1 cellular context compared by ENCODE assay signal in the genomic region with DNA sequence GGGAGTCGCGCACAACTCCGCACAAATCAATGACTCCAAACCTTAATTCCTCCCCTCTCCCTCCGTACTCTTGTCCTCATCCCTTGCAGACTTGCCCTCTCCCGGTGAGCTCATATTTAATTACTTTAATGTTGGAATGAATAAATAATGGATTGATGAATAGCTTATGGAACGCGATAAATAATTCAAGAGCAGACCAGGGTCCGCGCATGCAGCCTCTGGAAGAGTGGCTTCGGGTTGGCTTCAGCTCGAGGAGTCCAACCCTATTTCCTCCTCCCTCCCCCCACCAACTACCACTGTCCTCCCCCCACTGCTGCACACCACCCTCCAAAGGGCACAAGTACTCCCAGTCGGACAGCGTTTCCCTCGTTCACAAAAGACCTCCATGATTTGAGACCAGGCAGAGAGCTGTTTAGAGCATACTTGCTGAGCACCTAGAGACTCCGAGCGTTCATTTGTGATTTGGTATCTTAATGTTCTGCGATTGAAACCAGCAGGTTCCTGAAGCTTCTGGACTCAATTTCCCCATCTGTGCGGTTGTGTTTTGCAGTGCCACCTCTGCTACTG.
TF ChIP-seq lines count a peak whose summit lies in the region.

No MANE protein-coding gene starts in this region.

TF ChIP-seq in HEK293, 187 proteins besides CTCF, POLR2A, EP300 and RAD21 (continued from another document and continues in another):
- TF ChIP-seq ZNF510 (tag by site-specific recombination; IDR thresholded peaks at IDR 0.05; ENCODE audit: insufficient replicate concordance) (no peak), ZNF223 (tag by site-specific recombination; IDR thresholded peaks at IDR 0.05) (no peak), ZNF302 (tag by site-specific recombination; IDR thresholded peaks at IDR 0.05; ENCODE audit: low read depth) (no peak), ZNF423 (tag by site-specific recombination; IDR thresholded peaks at IDR 0.05) (peak; percentile 53; the same call in 1 of the 2 replicates), ZNF132 (tag by site-specific recombination; IDR thresholded peaks at IDR 0.05; ENCODE audit: borderline replicate concordance) (no peak), ZNF354C (tag by site-specific recombination; IDR thresholded peaks at IDR 0.05; ENCODE audit: borderline replicate concordance, low read depth) (no peak), ZNF341 (tag by site-specific recombination; IDR thresholded peaks at IDR 0.05; ENCODE audit: low read depth) (0 out of 2 replicates have a peak, but pooled peaks have one; percentile 22), ZNF558 (tag by site-specific recombination; IDR thresholded peaks at IDR 0.05) (no peak), ZNF514 (tag by site-specific recombination; IDR thresholded peaks at IDR 0.05) (no peak), ZNF843 (tag by site-specific recombination; IDR thresholded peaks at IDR 0.05) (0 out of 2 replicates have a peak, but pooled peaks have one; percentile 3), ZNF501 (tag by site-specific recombination; IDR thresholded peaks at IDR 0.05) (peak; percentile 21; the same call in 1 of the 2 replicates), ZNF768 (tag by site-specific recombination; IDR thresholded peaks at IDR 0.05) (no peak), ZNF555 (tag by site-specific recombination; conservative IDR thresholded peaks at IDR 0.05) (no peak), ZNF138 (tag by site-specific recombination; IDR thresholded peaks at IDR 0.05; ENCODE audit: borderline replicate concordance) (no peak), KLF7 (tag by site-specific recombination; IDR thresholded peaks at IDR 0.05; ENCODE audit: borderline replicate concordance) (no peak), ZNF239 (tag by site-specific recombination; IDR thresholded peaks at IDR 0.05) (no peak), GLIS1 (tag by site-specific recombination; IDR thresholded peaks at IDR 0.05) (no peak), ZNF785 (tag by site-specific recombination; IDR thresholded peaks at IDR 0.05) (no peak), WT1 (tag by site-specific recombination; IDR thresholded peaks at IDR 0.05) (peak; percentile 53; the same call in 1 of the 2 replicates), ZNF776 (tag by site-specific recombination; IDR thresholded peaks at IDR 0.05; ENCODE audit: borderline replicate concordance) (no peak), ZNF391 (tag by site-specific recombination; IDR thresholded peaks at IDR 0.05; ENCODE audit: borderline replicate concordance, low read depth) (peak; percentile 30; the same call in 1 of the 2 replicates), BCL11A (tag by site-specific recombination; IDR thresholded peaks at IDR 0.05; ENCODE audit: low read depth) (0 out of 2 replicates have a peak, but pooled peaks have one; percentile 7), ZNF175 (tag by site-specific recombination; IDR thresholded peaks at IDR 0.05) (no peak), ZNF701 (tag by site-specific recombination; IDR thresholded peaks at IDR 0.05) (no peak), ZNF335 (tag by site-specific recombination; conservative IDR thresholded peaks at IDR 0.05) (peak; percentile 57), ZNF600 (tag by site-specific recombination; IDR thresholded peaks at IDR 0.05) (0 out of 2 replicates have a peak, but pooled peaks have one; percentile 2), ZNF10 (tag by site-specific recombination; IDR thresholded peaks at IDR 0.05) (no peak), SALL2 (tag by site-specific recombination; IDR thresholded peaks at IDR 0.05; ENCODE audit: borderline replicate concordance) (no peak)
- TF ChIP-seq, protein P1, sequence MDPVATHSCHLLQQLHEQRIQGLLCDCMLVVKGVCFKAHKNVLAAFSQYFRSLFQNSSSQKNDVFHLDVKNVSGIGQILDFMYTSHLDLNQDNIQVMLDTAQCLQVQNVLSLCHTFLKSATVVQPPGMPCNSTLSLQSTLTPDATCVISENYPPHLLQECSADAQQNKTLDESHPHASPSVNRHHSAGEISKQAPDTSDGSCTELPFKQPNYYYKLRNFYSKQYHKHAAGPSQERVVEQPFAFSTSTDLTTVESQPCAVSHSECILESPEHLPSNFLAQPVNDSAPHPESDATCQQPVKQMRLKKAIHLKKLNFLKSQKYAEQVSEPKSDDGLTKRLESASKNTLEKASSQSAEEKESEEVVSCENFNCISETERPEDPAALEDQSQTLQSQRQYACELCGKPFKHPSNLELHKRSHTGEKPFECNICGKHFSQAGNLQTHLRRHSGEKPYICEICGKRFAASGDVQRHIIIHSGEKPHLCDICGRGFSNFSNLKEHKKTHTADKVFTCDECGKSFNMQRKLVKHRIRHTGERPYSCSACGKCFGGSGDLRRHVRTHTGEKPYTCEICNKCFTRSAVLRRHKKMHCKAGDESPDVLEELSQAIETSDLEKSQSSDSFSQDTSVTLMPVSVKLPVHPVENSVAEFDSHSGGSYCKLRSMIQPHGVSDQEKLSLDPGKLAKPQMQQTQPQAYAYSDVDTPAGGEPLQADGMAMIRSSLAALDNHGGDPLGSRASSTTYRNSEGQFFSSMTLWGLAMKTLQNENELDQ (tag by site-specific recombination; IDR thresholded peaks at IDR 0.05; ENCODE audit: low read depth) = no peak
- TF ChIP-seq, protein P2, sequence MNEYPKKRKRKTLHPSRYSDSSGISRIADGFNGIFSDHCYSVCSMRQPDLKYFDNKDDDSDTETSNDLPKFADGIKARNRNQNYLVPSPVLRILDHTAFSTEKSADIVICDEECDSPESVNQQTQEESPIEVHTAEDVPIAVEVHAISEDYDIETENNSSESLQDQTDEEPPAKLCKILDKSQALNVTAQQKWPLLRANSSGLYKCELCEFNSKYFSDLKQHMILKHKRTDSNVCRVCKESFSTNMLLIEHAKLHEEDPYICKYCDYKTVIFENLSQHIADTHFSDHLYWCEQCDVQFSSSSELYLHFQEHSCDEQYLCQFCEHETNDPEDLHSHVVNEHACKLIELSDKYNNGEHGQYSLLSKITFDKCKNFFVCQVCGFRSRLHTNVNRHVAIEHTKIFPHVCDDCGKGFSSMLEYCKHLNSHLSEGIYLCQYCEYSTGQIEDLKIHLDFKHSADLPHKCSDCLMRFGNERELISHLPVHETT (tag by site-specific recombination; IDR thresholded peaks at IDR 0.05) = no peak
- TF ChIP-seq, protein P3, sequence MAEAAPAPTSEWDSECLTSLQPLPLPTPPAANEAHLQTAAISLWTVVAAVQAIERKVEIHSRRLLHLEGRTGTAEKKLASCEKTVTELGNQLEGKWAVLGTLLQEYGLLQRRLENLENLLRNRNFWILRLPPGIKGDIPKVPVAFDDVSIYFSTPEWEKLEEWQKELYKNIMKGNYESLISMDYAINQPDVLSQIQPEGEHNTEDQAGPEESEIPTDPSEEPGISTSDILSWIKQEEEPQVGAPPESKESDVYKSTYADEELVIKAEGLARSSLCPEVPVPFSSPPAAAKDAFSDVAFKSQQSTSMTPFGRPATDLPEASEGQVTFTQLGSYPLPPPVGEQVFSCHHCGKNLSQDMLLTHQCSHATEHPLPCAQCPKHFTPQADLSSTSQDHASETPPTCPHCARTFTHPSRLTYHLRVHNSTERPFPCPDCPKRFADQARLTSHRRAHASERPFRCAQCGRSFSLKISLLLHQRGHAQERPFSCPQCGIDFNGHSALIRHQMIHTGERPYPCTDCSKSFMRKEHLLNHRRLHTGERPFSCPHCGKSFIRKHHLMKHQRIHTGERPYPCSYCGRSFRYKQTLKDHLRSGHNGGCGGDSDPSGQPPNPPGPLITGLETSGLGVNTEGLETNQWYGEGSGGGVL (tag by site-specific recombination; IDR thresholded peaks at IDR 0.05) = peak; percentile 90
- TF ChIP-seq, protein P4, sequence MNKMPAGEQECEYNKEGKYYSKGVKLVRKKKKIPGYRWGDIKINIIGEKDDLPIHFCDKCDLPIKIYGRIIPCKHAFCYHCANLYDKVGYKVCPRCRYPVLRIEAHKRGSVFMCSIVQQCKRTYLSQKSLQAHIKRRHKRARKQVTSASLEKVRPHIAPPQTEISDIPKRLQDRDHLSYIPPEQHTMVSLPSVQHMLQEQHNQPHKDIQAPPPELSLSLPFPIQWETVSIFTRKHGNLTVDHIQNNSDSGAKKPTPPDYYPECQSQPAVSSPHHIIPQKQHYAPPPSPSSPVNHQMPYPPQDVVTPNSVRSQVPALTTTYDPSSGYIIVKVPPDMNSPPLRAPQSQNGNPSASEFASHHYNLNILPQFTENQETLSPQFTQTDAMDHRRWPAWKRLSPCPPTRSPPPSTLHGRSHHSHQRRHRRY (tag by site-specific recombination; IDR thresholded peaks at IDR 0.05) = no peak
- TF ChIP-seq, protein P5, sequence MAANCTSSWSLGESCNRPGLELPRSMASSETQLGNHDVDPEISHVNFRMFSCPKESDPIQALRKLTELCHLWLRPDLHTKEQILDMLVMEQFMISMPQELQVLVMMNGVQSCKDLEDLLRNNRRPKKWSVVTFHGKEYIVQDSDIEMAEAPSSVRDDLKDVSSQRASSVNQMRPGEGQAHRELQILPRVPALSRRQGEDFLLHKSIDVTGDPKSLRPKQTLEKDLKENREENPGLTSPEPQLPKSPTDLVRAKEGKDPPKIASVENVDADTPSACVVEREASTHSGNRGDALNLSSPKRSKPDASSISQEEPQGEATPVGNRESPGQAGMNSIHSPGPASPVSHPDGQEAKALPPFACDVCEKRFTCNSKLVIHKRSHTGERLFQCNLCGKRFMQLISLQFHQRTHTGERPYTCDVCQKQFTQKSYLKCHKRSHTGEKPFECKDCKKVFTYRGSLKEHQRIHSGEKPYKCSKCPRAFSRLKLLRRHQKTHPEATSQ (tag by site-specific recombination; IDR thresholded peaks at IDR 0.05) = no peak
- TF ChIP-seq, protein P6, sequence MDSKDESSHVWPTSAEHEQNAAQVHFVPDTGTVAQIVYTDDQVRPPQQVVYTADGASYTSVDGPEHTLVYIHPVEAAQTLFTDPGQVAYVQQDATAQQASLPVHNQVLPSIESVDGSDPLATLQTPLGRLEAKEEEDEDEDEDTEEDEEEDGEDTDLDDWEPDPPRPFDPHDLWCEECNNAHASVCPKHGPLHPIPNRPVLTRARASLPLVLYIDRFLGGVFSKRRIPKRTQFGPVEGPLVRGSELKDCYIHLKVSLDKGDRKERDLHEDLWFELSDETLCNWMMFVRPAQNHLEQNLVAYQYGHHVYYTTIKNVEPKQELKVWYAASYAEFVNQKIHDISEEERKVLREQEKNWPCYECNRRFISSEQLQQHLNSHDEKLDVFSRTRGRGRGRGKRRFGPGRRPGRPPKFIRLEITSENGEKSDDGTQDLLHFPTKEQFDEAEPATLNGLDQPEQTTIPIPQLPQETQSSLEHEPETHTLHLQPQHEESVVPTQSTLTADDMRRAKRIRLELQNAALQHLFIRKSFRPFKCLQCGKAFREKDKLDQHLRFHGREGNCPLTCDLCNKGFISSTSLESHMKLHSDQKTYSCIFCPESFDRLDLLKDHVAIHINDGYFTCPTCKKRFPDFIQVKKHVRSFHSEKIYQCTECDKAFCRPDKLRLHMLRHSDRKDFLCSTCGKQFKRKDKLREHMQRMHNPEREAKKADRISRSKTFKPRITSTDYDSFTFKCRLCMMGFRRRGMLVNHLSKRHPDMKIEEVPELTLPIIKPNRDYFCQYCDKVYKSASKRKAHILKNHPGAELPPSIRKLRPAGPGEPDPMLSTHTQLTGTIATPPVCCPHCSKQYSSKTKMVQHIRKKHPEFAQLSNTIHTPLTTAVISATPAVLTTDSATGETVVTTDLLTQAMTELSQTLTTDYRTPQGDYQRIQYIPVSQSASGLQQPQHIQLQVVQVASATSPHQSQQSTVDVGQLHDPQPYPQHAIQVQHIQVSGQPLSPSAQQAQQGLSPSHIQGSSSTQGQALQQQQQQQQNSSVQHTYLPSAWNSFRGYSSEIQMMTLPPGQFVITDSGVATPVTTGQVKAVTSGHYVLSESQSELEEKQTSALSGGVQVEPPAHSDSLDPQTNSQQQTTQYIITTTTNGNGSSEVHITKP (tag by site-specific recombination; IDR thresholded peaks at IDR 0.05) = peak; percentile 64; the same call in 1 of the 2 replicates
- TF ChIP-seq, protein P7, sequence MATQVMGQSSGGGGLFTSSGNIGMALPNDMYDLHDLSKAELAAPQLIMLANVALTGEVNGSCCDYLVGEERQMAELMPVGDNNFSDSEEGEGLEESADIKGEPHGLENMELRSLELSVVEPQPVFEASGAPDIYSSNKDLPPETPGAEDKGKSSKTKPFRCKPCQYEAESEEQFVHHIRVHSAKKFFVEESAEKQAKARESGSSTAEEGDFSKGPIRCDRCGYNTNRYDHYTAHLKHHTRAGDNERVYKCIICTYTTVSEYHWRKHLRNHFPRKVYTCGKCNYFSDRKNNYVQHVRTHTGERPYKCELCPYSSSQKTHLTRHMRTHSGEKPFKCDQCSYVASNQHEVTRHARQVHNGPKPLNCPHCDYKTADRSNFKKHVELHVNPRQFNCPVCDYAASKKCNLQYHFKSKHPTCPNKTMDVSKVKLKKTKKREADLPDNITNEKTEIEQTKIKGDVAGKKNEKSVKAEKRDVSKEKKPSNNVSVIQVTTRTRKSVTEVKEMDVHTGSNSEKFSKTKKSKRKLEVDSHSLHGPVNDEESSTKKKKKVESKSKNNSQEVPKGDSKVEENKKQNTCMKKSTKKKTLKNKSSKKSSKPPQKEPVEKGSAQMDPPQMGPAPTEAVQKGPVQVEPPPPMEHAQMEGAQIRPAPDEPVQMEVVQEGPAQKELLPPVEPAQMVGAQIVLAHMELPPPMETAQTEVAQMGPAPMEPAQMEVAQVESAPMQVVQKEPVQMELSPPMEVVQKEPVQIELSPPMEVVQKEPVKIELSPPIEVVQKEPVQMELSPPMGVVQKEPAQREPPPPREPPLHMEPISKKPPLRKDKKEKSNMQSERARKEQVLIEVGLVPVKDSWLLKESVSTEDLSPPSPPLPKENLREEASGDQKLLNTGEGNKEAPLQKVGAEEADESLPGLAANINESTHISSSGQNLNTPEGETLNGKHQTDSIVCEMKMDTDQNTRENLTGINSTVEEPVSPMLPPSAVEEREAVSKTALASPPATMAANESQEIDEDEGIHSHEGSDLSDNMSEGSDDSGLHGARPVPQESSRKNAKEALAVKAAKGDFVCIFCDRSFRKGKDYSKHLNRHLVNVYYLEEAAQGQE (tag by site-specific recombination; IDR thresholded peaks at IDR 0.05) = peak; percentile 80
- TF ChIP-seq, protein P8, sequence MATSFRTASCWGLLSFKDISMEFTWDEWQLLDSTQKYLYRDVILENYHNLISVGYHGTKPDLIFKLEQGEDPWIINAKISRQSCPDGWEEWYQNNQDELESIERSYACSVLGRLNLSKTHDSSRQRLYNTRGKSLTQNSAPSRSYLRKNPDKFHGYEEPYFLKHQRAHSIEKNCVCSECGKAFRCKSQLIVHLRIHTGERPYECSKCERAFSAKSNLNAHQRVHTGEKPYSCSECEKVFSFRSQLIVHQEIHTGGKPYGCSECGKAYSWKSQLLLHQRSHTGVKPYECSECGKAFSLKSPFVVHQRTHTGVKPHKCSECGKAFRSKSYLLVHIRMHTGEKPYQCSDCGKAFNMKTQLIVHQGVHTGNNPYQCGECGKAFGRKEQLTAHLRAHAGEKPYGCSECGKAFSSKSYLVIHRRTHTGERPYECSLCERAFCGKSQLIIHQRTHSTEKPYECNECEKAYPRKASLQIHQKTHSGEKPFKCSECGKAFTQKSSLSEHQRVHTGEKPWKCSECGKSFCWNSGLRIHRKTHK (tag by site-specific recombination; IDR thresholded peaks at IDR 0.05) = no peak
- TF ChIP-seq, protein P9, sequence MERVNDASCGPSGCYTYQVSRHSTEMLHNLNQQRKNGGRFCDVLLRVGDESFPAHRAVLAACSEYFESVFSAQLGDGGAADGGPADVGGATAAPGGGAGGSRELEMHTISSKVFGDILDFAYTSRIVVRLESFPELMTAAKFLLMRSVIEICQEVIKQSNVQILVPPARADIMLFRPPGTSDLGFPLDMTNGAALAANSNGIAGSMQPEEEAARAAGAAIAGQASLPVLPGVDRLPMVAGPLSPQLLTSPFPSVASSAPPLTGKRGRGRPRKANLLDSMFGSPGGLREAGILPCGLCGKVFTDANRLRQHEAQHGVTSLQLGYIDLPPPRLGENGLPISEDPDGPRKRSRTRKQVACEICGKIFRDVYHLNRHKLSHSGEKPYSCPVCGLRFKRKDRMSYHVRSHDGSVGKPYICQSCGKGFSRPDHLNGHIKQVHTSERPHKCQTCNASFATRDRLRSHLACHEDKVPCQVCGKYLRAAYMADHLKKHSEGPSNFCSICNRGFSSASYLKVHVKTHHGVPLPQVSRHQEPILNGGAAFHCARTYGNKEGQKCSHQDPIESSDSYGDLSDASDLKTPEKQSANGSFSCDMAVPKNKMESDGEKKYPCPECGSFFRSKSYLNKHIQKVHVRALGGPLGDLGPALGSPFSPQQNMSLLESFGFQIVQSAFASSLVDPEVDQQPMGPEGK (tag by site-specific recombination; IDR thresholded peaks at IDR 0.05) = peak; percentile 3; the same call in 1 of the 2 replicates
